7 cellular contexts compared by ENCODE assay signal in the genomic region with DNA sequence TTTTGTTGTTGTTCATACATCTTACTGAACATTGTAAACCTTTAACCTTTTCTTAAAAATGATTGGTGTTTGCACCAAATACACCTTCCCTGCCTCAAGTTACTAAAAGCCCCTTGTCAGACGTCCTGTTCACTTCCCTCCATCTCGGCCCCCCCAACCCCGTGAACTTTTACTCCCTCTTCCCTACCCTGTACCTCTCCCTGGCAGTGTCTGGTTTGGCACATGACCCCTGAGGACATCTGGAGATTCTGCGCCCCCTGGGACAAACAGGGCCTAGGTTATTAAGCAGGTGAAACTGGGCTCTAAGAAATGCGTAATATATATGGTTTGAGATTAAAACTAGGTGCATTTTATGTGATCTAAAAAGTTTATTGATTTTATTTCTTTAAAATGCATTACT. TPM values are rescaled to one million over a fixed set of nuclear protein-coding genes. Genes with fewer than 3 reads are reported as not detected.
DNase-seq lines count a peak whose midpoint lies in the region; ATAC-seq and TF ChIP-seq lines count a peak whose summit lies in the region.

No MANE protein-coding gene starts in this region.

- intact Hi-C loops in activated CD4-positive, alpha-beta memory T cell treated with anti-CD3 and anti-CD28 coated beads for 36 hours (cut with micrococcal nuclease): loop anchor here (2.0 to 10.0 kb wide), 4 partner anchors 71 to 1787 kb away; partner anchors contain the start of genes C10orf143 and LRRC27

- peak overlapping the region; percentile 97 for H3K4me3 Mint-ChIP-seq in HFFc6
- peak overlapping the region; percentile 86 for H3K4me3 Mint-ChIP-seq in activated CD4-positive, alpha-beta memory T cell treated with anti-CD3 and anti-CD28 coated beads for 36 hours

- H3K4me2 ChIP-seq in hepatocyte: peak overlapping the region; percentile 92

- no peaks in the 10 kb centered on the region for H3K9me3 Mint-ChIP-seq in HFFc6
- H3K9me3 Mint-ChIP-seq in activated CD4-positive, alpha-beta memory T cell treated with anti-CD3 and anti-CD28 coated beads for 36 hours: no peaks in the 10 kb centered on the region

- H3K27ac ChIP-seq in hepatocyte: peak overlapping the region; percentile 97

- no peaks in the 10 kb centered on the region for H3K27me3 ChIP-seq in hepatocyte

- H3K36me3 Mint-ChIP-seq in HFFc6 (ENCODE audit: low read depth): peaks cover 8% of the 10 kb centered on the region; the same call in 1 of the 2 replicates
- H3K36me3 Mint-ChIP-seq in activated CD4-positive, alpha-beta memory T cell treated with anti-CD3 and anti-CD28 coated beads for 36 hours: peaks cover 13% of the 10 kb centered on the region

- H3K4me1 ChIP-seq in hepatocyte (ENCODE audit: insufficient read depth): peaks cover 28% of the 10 kb centered on the region

- POLR2A ChIA-PET in activated CD4-positive, alpha-beta memory T cell treated with anti-CD3 and anti-CD28 coated beads for 36 hours (lab: Charles Lee): interaction anchor here (1.3 to 1.4 kb wide), 3 partner anchors 16 to 77 kb away, joined by 3 to 5 read pairs (median 3); no protein-coding TSS in a partner anchor

- CTCF ChIA-PET in activated CD4-positive, alpha-beta memory T cell treated with anti-CD3 and anti-CD28 coated beads for 36 hours (lab: Charles Lee): interaction anchor here (1.8 kb wide), 1 partner anchor 17 kb away, joined by 6 read pairs; no protein-coding TSS in a partner anchor

- peaks cover 54% of the 10 kb centered on the region for H4K20me1 ChIP-seq in hepatocyte (ENCODE audit: insufficient read depth, poor library complexity, severe bottlenecking)

- H3K79me2 ChIP-seq in hepatocyte: peaks cover 61% of the 10 kb centered on the region

- TF ChIP-seq CTCF in HFFc6 (IDR thresholded peaks at IDR 0.05): no peak
- TF ChIP-seq CTCF in hepatocyte (IDR thresholded peaks at IDR 0.05; ENCODE audit: poor library complexity): no peak

- H3K27me3 Mint-ChIP-seq in HFFc6 (ENCODE audit: insufficient read depth): peaks cover 22% of the 10 kb centered on the region
- peaks cover 7% of the 10 kb centered on the region for H3K27me3 Mint-ChIP-seq in activated CD4-positive, alpha-beta memory T cell treated with anti-CD3 and anti-CD28 coated beads for 36 hours

- H2AFZ ChIP-seq in hepatocyte: no peak overlapping the region

- whole genome bisulfite sequencing in hepatocyte (ENCODE audit: low lambda C conversion rate, missing lambda C conversion rate): 41% methylated on average over 5 of the region's 5 CpGs

- no peaks in the 10 kb centered on the region for H3K36me3 ChIP-seq in hepatocyte (replicated peaks; ENCODE audit: insufficient read depth, low read depth)

- H3K9me2 ChIP-seq in hepatocyte (replicated peaks; ENCODE audit: insufficient read depth): no peaks in the 10 kb centered on the region

- H3K27ac Mint-ChIP-seq in HFFc6: peak overlapping the region; percentile 89
- peak overlapping the region; percentile 92 for H3K27ac Mint-ChIP-seq in activated CD4-positive, alpha-beta memory T cell treated with anti-CD3 and anti-CD28 coated beads for 36 hours

- no peaks in the 10 kb centered on the region for H3K9me3 ChIP-seq in hepatocyte (ENCODE audit: low read depth)

- peak overlapping the region; percentile 95 for H3K4me3 ChIP-seq in hepatocyte

- no peak for ATAC-seq in activated CD4-positive, CD25-positive, alpha-beta regulatory T cell treated with anti-CD3 and anti-CD28 coated beads, Interleukin-2, amount 50 U/mL, for 24 hours
- ATAC-seq in HG02840 (IDR thresholded peaks at IDR 0.05; ENCODE audit: low FRiP score, unreplicated experiment): no peak

- peaks cover 48% of the 10 kb centered on the region for H3K4me1 Mint-ChIP-seq in HFFc6 (ENCODE audit: low read depth)
- H3K4me1 Mint-ChIP-seq in activated CD4-positive, alpha-beta memory T cell treated with anti-CD3 and anti-CD28 coated beads for 36 hours (ENCODE audit: low read depth): peaks cover 49% of the 10 kb centered on the region

- DNase-seq in HFFc6 (no peak), hepatocyte (ENCODE audit: low spot score) (no peak), cerebellar nuclear complex (lab: John Stamatoyannopoulos, UW) (no peak)
- DNase-seq in activated CD4-positive, alpha-beta memory T cell treated with anti-CD3 and anti-CD28 coated beads for 36 hours: peak; percentile 11
- peak; percentile 25 for DNase-seq in stimulated activated CD8-positive, alpha-beta memory T cell treated with anti-CD3 and anti-CD28 coated beads, Interleukin-4, amount 100 ng/mL, for 48 hours

RNA-seq across cellular contexts. Expression of gene PPP2R2D, which starts 1.4 kb away (rescaled TPM):
- 10 to 100 TPM; 22.9 to 28.1 (median 24.5) TPM for total RNA-seq in HFFc6 (2021; fragmentation: NEBNext Ultra II Directional; extraction: Animal tissue kit (Norgen Biotek cat#: 25700))
- total RNA-seq in activated CD4-positive, alpha-beta memory T cell treated with anti-CD3 and anti-CD28 coated beads for 36 hours: 10 to 100 TPM; 31.9 to 32.3 TPM
- 32.1 and 38.0 TPM in 2 replicates for total RNA-seq in hepatocyte
- polyA plus RNA-seq in hepatocyte: 25.9 and 27.8 TPM in 2 replicates

Comparison
In these comparisons a context has a peak if more than half of its experiments do, and no peak if none do; other contexts are left out.
1. DNase-seq: peak in activated CD4-positive, alpha-beta memory T cell treated with anti-CD3 and anti-CD28 coated beads for 36 hours (single experiment) and stimulated activated CD8-positive, alpha-beta memory T cell treated with anti-CD3 and anti-CD28 coated beads, Interleukin-4, amount 100 ng/mL, for 48 hours (single experiment); none in HFFc6 (single experiment), hepatocyte (single experiment) and cerebellar nuclear complex (0 of 2).